ENCODE assay signal across 1 cellular context in genomic region chr3:193812078-193812725, GRCh38.
TF ChIP-seq lines count a peak whose summit lies in the region.

No MANE protein-coding gene starts in this region.

TF ChIP-seq in K562, 482 proteins besides CTCF, POLR2A, EP300 and RAD21 (continued from another document):
- no peak for TF ChIP-seq ETS1 (conservative IDR thresholded peaks at IDR 0.05; ENCODE audit: control insufficient read depth, low read depth, low read length)
- no peak for TF ChIP-seq BRF1 (IDR thresholded peaks at IDR 0.05; ENCODE audit: borderline replicate concordance, extremely low read depth, insufficient read length)
- TF ChIP-seq PKNOX1 (IDR thresholded peaks at IDR 0.05), result peak; percentile 60
